ENCODE assay signal across 12 cellular contexts in the genomic region with DNA sequence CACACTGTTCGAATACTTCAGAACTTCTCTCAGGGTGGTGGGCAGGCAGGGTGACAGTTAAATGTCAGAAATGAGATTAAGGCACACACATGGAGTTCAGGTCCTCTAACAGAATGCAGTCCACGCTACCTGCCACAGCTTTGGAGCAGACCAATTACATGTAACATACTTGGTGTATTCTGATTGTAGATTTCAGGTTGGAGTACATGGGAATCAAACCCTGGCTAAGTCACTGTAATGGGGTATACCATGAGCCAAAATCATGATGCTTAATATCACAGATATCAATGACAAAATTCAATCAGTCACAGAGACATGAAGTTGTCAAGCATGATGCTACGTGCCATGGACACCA. TPM values are rescaled to one million over a fixed set of nuclear protein-coding genes. Genes with fewer than 3 reads are reported as not detected.
DNase-seq lines count a peak whose midpoint lies in the region; ATAC-seq and TF ChIP-seq lines count a peak whose summit lies in the region.
"Had no signal": no experiment of that assay in that cellular context is flagged by ENCODE, and none has a peak within 500 bp of the region (broad histone marks: within the 10 kb centered on the region; RNA-seq: fewer than 3 reads in every experiment).

No MANE protein-coding gene starts in this region.

- peak overlapping the region; percentile 88 for H3K27ac Mint-ChIP-seq in endothelial cell (ENCODE audit: unreplicated experiment)
- H3K27ac Mint-ChIP-seq in naive B cell, result peak overlapping the region; percentile 71 to 95 (median 82)

- H3K27ac ChIP-seq in uterus, result peak overlapping the region; percentile 61 to 87

- H3K9me3 ChIP-seq in uterus, result no peaks in the 10 kb centered on the region

- TF ChIP-seq POLR2A in uterus (IDR thresholded peaks at IDR 0.05), result no peak

- intact Hi-C loops in Right ventricle myocardium superior (cut with DNase I), result no loop called here
- intact Hi-C loops in Right ventricle myocardium inferior (cut with DNase I), result loop anchor here (5.0 kb wide), 1 partner anchor 102 kb away; no protein-coding TSS in a partner anchor
- intact Hi-C loops in uterus (cut with DNase I; ENCODE audit: low total_unique reads), result no loop called here

- no peaks in the 10 kb centered on the region for H3K27me3 ChIP-seq in uterus

- ATAC-seq in Right ventricle myocardium superior (ENCODE audit: poor library complexity), result peak; percentile 26
- no peak for ATAC-seq in Right ventricle myocardium inferior
- ATAC-seq in naive B cell (ENCODE audit: low read depth in 2 of 2), result no peak
- ATAC-seq in GM21423 (IDR thresholded peaks at IDR 0.05; ENCODE audit: unreplicated experiment), result no peak

- no peaks in the 10 kb centered on the region for H3K36me3 ChIP-seq in uterus

- no peak overlapping the region for H3K4me3 ChIP-seq in uterus

- no peak for DNase-seq in Right ventricle myocardium superior
- DNase-seq in Right ventricle myocardium inferior (ENCODE audit: missing footprints), result no peak
- DNase-seq in endothelial cell (ENCODE audit: low spot score), result no peak
- DNase-seq in naive B cell, result no peak
- no peak for DNase-seq in uterus
- DNase-seq in activated effector memory CD4-positive, alpha-beta T cell treated with Interleukin-2 at 50 U/mL for 16 hours, result no peak
- no peak for DNase-seq in RPMI8226
- DNase-seq: Calu3; effector memory CD4-positive, alpha-beta T cell; HCEC 1CT; NCI-H524 treated with DMSO at 0.1 percent for 48 hours had no signal

- no peaks in the 10 kb centered on the region for H3K4me1 ChIP-seq in uterus

- H3K4me3 Mint-ChIP-seq in endothelial cell (ENCODE audit: unreplicated experiment), result no peak overlapping the region
- peak overlapping the region; percentile 13 to 77 (median 64) for H3K4me3 Mint-ChIP-seq in naive B cell

- H3K36me3 Mint-ChIP-seq in endothelial cell (ENCODE audit: low read depth, unreplicated experiment) (peaks cover under 1% of the 10 kb centered on the region), naive B cell (peaks cover 14 to 16% of the 10 kb centered on the region in 2 donors)

- H3K27me3 Mint-ChIP-seq in endothelial cell (ENCODE audit: unreplicated experiment), result no peaks in the 10 kb centered on the region
- no peaks in the 10 kb centered on the region for H3K27me3 Mint-ChIP-seq in naive B cell

- TF ChIP-seq CTCF in endothelial cell (IDR thresholded peaks at IDR 0.05; ENCODE audit: unreplicated experiment), result no peak
- TF ChIP-seq CTCF in uterus (IDR thresholded peaks at IDR 0.05), result no peak

- H3K9me3 Mint-ChIP-seq in endothelial cell (ENCODE audit: unreplicated experiment), result no peaks in the 10 kb centered on the region
- H3K9me3 Mint-ChIP-seq in naive B cell, result no peaks in the 10 kb centered on the region

- peaks cover 43% of the 10 kb centered on the region for H3K4me1 Mint-ChIP-seq in endothelial cell (ENCODE audit: unreplicated experiment)
- H3K4me1 Mint-ChIP-seq in naive B cell, result peaks cover 54 to 82% (median 57%) of the 10 kb centered on the region in 3 donors

RNA-seq across cellular contexts. Expression of a gene that starts 48.9 kb away (rescaled TPM):
- 52.3 TPM for total RNA-seq in Right ventricle myocardium superior
- 46.7 TPM for total RNA-seq in Right ventricle myocardium inferior
- 134 TPM for total RNA-seq in endothelial cell (ENCODE audit: unreplicated experiment)
- 100 to 1,000 TPM; 402 to 547 (median 433) TPM for polyA plus RNA-seq in naive B cell (ENCODE audit: low read depth in 6 of 6)
- total RNA-seq in uterus, result 100 to 1,000 TPM in 1 of 4 donors, 10 to 100 TPM in 3; 30.3 to 134 (median 70.3) TPM
